ENCODE assay signal across 1 cellular context in genomic region chr6:166361080-166361429, GRCh38.
A peak's percentile ranks its signal among the peaks of the same experiment; 100 is the strongest.
TF ChIP-seq lines count a peak whose summit lies in the region.

No MANE protein-coding gene starts in this region.

TF ChIP-seq in HepG2, 621 proteins besides CTCF, POLR2A, EP300 and RAD21 (continued from another document and continues in another):
- TF ChIP-seq ATF7 (IDR thresholded peaks at IDR 0.05) (peak; percentile 11; the same call in 1 of the 2 replicates), ATF7 (CRISPR knock-in tag; IDR thresholded peaks at IDR 0.05) (peak; percentile 77), POLR2AphosphoS5 (IDR thresholded peaks at IDR 0.05; ENCODE audit: low read depth, low read length) (peak; percentile 71), HHEX (CRISPR knock-in tag; IDR thresholded peaks at IDR 0.05) (peak; percentile 62; the same call in 1 of the 2 replicates), HDAC2 (CRISPR knock-in tag; IDR thresholded peaks at IDR 0.05) (peak; percentile 99), ZNF749 (CRISPR knock-in tag; IDR thresholded peaks at IDR 0.05; ENCODE audit: borderline replicate concordance) (peak; percentile 92; the same call in 1 of the 2 replicates), ELF3 (CRISPR knock-in tag; IDR thresholded peaks at IDR 0.05) (peak; percentile 97), ZNF343 (CRISPR knock-in tag; IDR thresholded peaks at IDR 0.05) (no peak), SNAPC2 (CRISPR knock-in tag; IDR thresholded peaks at IDR 0.05) (peak; percentile 76; the same call in 1 of the 2 replicates), DBP (CRISPR knock-in tag; IDR thresholded peaks at IDR 0.05; ENCODE audit: not compliant biosample characterization) (peak; percentile 94), ZNF768 (CRISPR knock-in tag; IDR thresholded peaks at IDR 0.05) (no peak), ZNF3 (CRISPR knock-in tag; IDR thresholded peaks at IDR 0.05) (peak; percentile 58; the same call in 1 of the 2 replicates), ZNF550 (CRISPR knock-in tag; IDR thresholded peaks at IDR 0.05; ENCODE audit: borderline replicate concordance) (no peak), POGZ (CRISPR knock-in tag; IDR thresholded peaks at IDR 0.05) (peak; percentile 94), ZFP36 (IDR thresholded peaks at IDR 0.05; ENCODE audit: borderline replicate concordance, low read depth, low read length, partially characterized antibody) (no peak), SP140L (CRISPR knock-in tag; IDR thresholded peaks at IDR 0.05; ENCODE audit: borderline replicate concordance) (peak; percentile 96), ZNF670 (CRISPR knock-in tag; IDR thresholded peaks at IDR 0.05; ENCODE audit: borderline replicate concordance) (0 out of 2 replicates have a peak, but pooled peaks have one; percentile 72), ZNF788 (CRISPR knock-in tag; IDR thresholded peaks at IDR 0.05; ENCODE audit: borderline replicate concordance) (peak; percentile 96; the same call in 1 of the 2 replicates), HOXA5 (CRISPR knock-in tag; IDR thresholded peaks at IDR 0.05) (peak; percentile 92), UBTF (CRISPR knock-in tag; IDR thresholded peaks at IDR 0.05) (peak; percentile 80), ZNF891 (CRISPR knock-in tag; IDR thresholded peaks at IDR 0.05) (no peak), ZBTB37 (CRISPR knock-in tag; IDR thresholded peaks at IDR 0.05) (no peak), NR2F6 (IDR thresholded peaks at IDR 0.05) (peak; percentile 99), NR2F6 (CRISPR knock-in tag; IDR thresholded peaks at IDR 0.05) (peak; percentile 99), ZNF616 (CRISPR knock-in tag; IDR thresholded peaks at IDR 0.05; ENCODE audit: low read depth) (0 out of 2 replicates have a peak, but pooled peaks have one; percentile 69), ZNF510 (CRISPR knock-in tag; IDR thresholded peaks at IDR 0.05; ENCODE audit: low read depth) (no peak), HOXD1 (CRISPR knock-in tag; IDR thresholded peaks at IDR 0.05) (peak; percentile 97), PAXIP1 (CRISPR knock-in tag; conservative IDR thresholded peaks at IDR 0.05) (peak; percentile 96), ZBTB46 (CRISPR knock-in tag; IDR thresholded peaks at IDR 0.05; ENCODE audit: borderline replicate concordance) (no peak), SIX1 (CRISPR knock-in tag; IDR thresholded peaks at IDR 0.05; ENCODE audit: borderline replicate concordance) (peak; percentile 90)
- TF ChIP-seq, protein P1, sequence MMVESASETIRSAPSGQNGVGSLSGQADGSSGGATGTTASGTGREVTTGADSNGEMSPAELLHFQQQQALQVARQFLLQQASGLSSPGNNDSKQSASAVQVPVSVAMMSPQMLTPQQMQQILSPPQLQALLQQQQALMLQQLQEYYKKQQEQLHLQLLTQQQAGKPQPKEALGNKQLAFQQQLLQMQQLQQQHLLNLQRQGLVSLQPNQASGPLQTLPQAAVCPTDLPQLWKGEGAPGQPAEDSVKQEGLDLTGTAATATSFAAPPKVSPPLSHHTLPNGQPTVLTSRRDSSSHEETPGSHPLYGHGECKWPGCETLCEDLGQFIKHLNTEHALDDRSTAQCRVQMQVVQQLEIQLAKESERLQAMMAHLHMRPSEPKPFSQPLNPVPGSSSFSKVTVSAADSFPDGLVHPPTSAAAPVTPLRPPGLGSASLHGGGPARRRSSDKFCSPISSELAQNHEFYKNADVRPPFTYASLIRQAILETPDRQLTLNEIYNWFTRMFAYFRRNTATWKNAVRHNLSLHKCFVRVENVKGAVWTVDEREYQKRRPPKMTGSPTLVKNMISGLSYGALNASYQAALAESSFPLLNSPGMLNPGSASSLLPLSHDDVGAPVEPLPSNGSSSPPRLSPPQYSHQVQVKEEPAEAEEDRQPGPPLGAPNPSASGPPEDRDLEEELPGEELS (CRISPR knock-in tag; IDR thresholded peaks at IDR 0.05) = peak; percentile 95
- TF ChIP-seq, protein P2, sequence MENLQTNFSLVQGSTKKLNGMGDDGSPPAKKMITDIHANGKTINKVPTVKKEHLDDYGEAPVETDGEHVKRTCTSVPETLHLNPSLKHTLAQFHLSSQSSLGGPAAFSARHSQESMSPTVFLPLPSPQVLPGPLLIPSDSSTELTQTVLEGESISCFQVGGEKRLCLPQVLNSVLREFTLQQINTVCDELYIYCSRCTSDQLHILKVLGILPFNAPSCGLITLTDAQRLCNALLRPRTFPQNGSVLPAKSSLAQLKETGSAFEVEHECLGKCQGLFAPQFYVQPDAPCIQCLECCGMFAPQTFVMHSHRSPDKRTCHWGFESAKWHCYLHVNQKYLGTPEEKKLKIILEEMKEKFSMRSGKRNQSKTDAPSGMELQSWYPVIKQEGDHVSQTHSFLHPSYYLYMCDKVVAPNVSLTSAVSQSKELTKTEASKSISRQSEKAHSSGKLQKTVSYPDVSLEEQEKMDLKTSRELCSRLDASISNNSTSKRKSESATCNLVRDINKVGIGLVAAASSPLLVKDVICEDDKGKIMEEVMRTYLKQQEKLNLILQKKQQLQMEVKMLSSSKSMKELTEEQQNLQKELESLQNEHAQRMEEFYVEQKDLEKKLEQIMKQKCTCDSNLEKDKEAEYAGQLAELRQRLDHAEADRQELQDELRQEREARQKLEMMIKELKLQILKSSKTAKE (CRISPR knock-in tag; IDR thresholded peaks at IDR 0.05; ENCODE audit: borderline replicate concordance) = peak; percentile 98
- TF ChIP-seq, protein P3, sequence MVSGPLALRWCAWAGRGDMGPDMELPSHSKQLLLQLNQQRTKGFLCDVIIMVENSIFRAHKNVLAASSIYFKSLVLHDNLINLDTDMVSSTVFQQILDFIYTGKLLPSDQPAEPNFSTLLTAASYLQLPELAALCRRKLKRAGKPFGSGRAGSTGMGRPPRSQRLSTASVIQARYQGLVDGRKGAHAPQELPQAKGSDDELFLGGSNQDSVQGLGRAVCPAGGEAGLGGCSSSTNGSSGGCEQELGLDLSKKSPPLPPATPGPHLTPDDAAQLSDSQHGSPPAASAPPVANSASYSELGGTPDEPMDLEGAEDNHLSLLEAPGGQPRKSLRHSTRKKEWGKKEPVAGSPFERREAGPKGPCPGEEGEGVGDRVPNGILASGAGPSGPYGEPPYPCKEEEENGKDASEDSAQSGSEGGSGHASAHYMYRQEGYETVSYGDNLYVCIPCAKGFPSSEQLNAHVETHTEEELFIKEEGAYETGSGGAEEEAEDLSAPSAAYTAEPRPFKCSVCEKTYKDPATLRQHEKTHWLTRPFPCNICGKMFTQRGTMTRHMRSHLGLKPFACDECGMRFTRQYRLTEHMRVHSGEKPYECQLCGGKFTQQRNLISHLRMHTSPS (CRISPR knock-in tag; IDR thresholded peaks at IDR 0.05; ENCODE audit: low read depth) = peak; percentile 90
- TF ChIP-seq, protein P4, sequence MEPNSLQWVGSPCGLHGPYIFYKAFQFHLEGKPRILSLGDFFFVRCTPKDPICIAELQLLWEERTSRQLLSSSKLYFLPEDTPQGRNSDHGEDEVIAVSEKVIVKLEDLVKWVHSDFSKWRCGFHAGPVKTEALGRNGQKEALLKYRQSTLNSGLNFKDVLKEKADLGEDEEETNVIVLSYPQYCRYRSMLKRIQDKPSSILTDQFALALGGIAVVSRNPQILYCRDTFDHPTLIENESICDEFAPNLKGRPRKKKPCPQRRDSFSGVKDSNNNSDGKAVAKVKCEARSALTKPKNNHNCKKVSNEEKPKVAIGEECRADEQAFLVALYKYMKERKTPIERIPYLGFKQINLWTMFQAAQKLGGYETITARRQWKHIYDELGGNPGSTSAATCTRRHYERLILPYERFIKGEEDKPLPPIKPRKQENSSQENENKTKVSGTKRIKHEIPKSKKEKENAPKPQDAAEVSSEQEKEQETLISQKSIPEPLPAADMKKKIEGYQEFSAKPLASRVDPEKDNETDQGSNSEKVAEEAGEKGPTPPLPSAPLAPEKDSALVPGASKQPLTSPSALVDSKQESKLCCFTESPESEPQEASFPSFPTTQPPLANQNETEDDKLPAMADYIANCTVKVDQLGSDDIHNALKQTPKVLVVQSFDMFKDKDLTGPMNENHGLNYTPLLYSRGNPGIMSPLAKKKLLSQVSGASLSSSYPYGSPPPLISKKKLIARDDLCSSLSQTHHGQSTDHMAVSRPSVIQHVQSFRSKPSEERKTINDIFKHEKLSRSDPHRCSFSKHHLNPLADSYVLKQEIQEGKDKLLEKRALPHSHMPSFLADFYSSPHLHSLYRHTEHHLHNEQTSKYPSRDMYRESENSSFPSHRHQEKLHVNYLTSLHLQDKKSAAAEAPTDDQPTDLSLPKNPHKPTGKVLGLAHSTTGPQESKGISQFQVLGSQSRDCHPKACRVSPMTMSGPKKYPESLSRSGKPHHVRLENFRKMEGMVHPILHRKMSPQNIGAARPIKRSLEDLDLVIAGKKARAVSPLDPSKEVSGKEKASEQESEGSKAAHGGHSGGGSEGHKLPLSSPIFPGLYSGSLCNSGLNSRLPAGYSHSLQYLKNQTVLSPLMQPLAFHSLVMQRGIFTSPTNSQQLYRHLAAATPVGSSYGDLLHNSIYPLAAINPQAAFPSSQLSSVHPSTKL (CRISPR knock-in tag; IDR thresholded peaks at IDR 0.05) = peak; percentile 99
